In genomic region chr4:40559585-40560465, GRCh38 we compare ENCODE assay signal across 13 cellular contexts.
DNase-seq lines count a peak whose midpoint lies in the region; ATAC-seq and TF ChIP-seq lines count a peak whose summit lies in the region.
"Had no signal": no experiment of that assay in that cellular context is flagged by ENCODE, and none has a peak within 500 bp of the region (broad histone marks: within the 10 kb centered on the region; RNA-seq: fewer than 3 reads in every experiment).

No MANE protein-coding gene starts in this region.

- no TSS peak for BruUV-seq in Caco-2 (replicated peaks; lab: Mats Ljungman, UMichigan)

- H3K27ac Mint-ChIP-seq in Caco-2 (ENCODE audit: unreplicated experiment), result peak overlapping the region; percentile 75
- H3K27ac Mint-ChIP-seq: CD4-positive, CD25-positive, alpha-beta regulatory T cell had no signal

- H3K4me1 ChIP-seq in Caco-2, result peaks cover 54% of the 10 kb centered on the region
- H3K4me1 ChIP-seq: uterus had no signal

- intact Hi-C loops in Caco-2 (cut with micrococcal nuclease; ENCODE audit: unreplicated experiment), result no loop called here

- ATAC-seq in GM19455 (IDR thresholded peaks at IDR 0.05; ENCODE audit: unreplicated experiment), result peak; percentile 63
- ATAC-seq in HG03378 (IDR thresholded peaks at IDR 0.05; ENCODE audit: unreplicated experiment), result peak; percentile 65
- peak; percentile 81 for ATAC-seq in left lobe of liver
- ATAC-seq: Panc1 had no signal

- no peaks in the 10 kb centered on the region for H3K27me3 Mint-ChIP-seq in Caco-2 (ENCODE audit: insufficient read depth, unreplicated experiment)

- CTCF ChIA-PET in Caco-2 (lab: Charles Lee), result no interaction called here

- H3K9me3 ChIP-seq in Caco-2, result no peaks in the 10 kb centered on the region
- H3K9me3 ChIP-seq: uterus had no signal

- H3K4me3 ChIP-seq in Caco-2 (ENCODE audit: low read depth, low read length), result no peak overlapping the region
- H3K4me3 ChIP-seq in H7 (ENCODE audit: insufficient read depth, low read depth, low read length), result no peak overlapping the region
- H3K4me3 ChIP-seq: uterus had no signal

- peaks cover 24% of the 10 kb centered on the region for H3K4me1 Mint-ChIP-seq in Caco-2 (ENCODE audit: low read depth, unreplicated experiment)
- H3K4me1 Mint-ChIP-seq: CD4-positive, CD25-positive, alpha-beta regulatory T cell had no signal

- TF ChIP-seq CTCF in Caco-2 (IDR thresholded peaks at IDR 0.05; ENCODE audit: insufficient read depth in 1 of 2, low read depth in 1 of 2, low read length in 1 of 2, severe bottlenecking in 1 of 2, unreplicated experiment in 1 of 2), result no peak

- DNase-seq in Caco-2 (no peak), left lobe of liver (ENCODE audit: low spot score) (peak; percentile 82), H7 (no peak), NCI-H2029 treated with DMSO at 0.1 percent for 48 hours (lab: John Stamatoyannopoulos, UW) (no peak), putamen (ENCODE audit: low spot score) (no peak)
- DNase-seq in stimulated activated CD4-positive, alpha-beta T cell treated with anti-CD3 and anti-CD28 coated beads, Interleukin-2, amount 100 ng/mL, for 24 hours, result no peak
- DNase-seq: CD4-positive, CD25-positive, alpha-beta regulatory T cell; Kasumi-1; stimulated activated CD4-positive, alpha-beta T cell treated with anti-CD3 and anti-CD28 coated beads, Interleukin-12 subunit alpha, Interleukin-12 subunit beta, amount 100 ng/mL, for 4 hours; uterus had no signal

- H3K27me3 ChIP-seq in Caco-2 (replicated peaks; ENCODE audit: control insufficient read depth, insufficient read depth, low read length), result no peaks in the 10 kb centered on the region
- no peaks in the 10 kb centered on the region for H3K27me3 ChIP-seq in H7 (ENCODE audit: control insufficient read depth, insufficient read depth, low read length)
- H3K27me3 ChIP-seq: uterus had no signal

- H3K4me3 Mint-ChIP-seq in Caco-2 (ENCODE audit: unreplicated experiment), result no peak overlapping the region
- H3K4me3 Mint-ChIP-seq: CD4-positive, CD25-positive, alpha-beta regulatory T cell had no signal

- H3K36me3 Mint-ChIP-seq in Caco-2 (ENCODE audit: insufficient read depth, unreplicated experiment), result peaks cover 6% of the 10 kb centered on the region
- H3K36me3 Mint-ChIP-seq: CD4-positive, CD25-positive, alpha-beta regulatory T cell had no signal

- no peaks in the 10 kb centered on the region; the same call in 1 of the 2 replicates for H3K36me3 ChIP-seq in Caco-2 (ENCODE audit: control insufficient read depth, insufficient read depth, low read length)
- no peaks in the 10 kb centered on the region for H3K36me3 ChIP-seq in H7 (replicated peaks; ENCODE audit: control insufficient read depth, insufficient read depth, low read length)
- H3K36me3 ChIP-seq: uterus had no signal

- no peaks in the 10 kb centered on the region for H3K9me3 Mint-ChIP-seq in Caco-2 (ENCODE audit: unreplicated experiment)

- POLR2A ChIA-PET in Caco-2 (lab: Charles Lee), result no interaction called here
